ENCODE assay signal across 18 cellular contexts in genomic region chr5:90549729-90550275, GRCh38. TPM values are rescaled to one million over a fixed set of nuclear protein-coding genes. Genes with fewer than 3 reads are reported as not detected.
"Had no signal": no experiment of that assay in that cellular context is flagged by ENCODE, and none has a peak within 500 bp of the region (broad histone marks: within the 10 kb centered on the region; RNA-seq: fewer than 3 reads in every experiment).

No MANE protein-coding gene starts in this region.

- H3K4me1 Mint-ChIP-seq: activated CD4-positive, alpha-beta memory T cell treated with anti-CD3 and anti-CD28 coated beads, Interleukin-2, amount 10 ng/mL, durations not matched to agents 7 days and 5 days; activated CD4-positive, alpha-beta T cell treated with anti-CD3 and anti-CD28 coated beads, Interleukin-2, amount 10 ng/mL, durations not matched to agents 24 days and 14 days; activated CD8-positive, alpha-beta memory T cell treated with anti-CD3 and anti-CD28 coated beads, Interleukin-2, amount 10 ng/mL, durations not matched to agents 7 days and 5 days; activated naive CD4-positive, alpha-beta T cell treated with anti-CD3 and anti-CD28 coated beads, Interleukin-2, amount 50 U/mL, for 24 hours had no signal

- H3K4me3 Mint-ChIP-seq: activated CD4-positive, alpha-beta memory T cell treated with anti-CD3 and anti-CD28 coated beads, Interleukin-2, amount 10 ng/mL, durations not matched to agents 7 days and 5 days; activated CD4-positive, alpha-beta T cell treated with anti-CD3 and anti-CD28 coated beads, Interleukin-2, amount 10 ng/mL, durations not matched to agents 24 days and 14 days; activated CD8-positive, alpha-beta memory T cell treated with anti-CD3 and anti-CD28 coated beads, Interleukin-2, amount 10 ng/mL, durations not matched to agents 7 days and 5 days; activated naive CD4-positive, alpha-beta T cell treated with anti-CD3 and anti-CD28 coated beads, Interleukin-2, amount 50 U/mL, for 24 hours; nephron progenitor cell had no signal

- H3K9me3 Mint-ChIP-seq: activated CD4-positive, alpha-beta memory T cell treated with anti-CD3 and anti-CD28 coated beads, Interleukin-2, amount 10 ng/mL, durations not matched to agents 7 days and 5 days; activated CD4-positive, alpha-beta T cell treated with anti-CD3 and anti-CD28 coated beads, Interleukin-2, amount 10 ng/mL, durations not matched to agents 24 days and 14 days; activated naive CD4-positive, alpha-beta T cell treated with anti-CD3 and anti-CD28 coated beads, Interleukin-2, amount 50 U/mL, for 24 hours; nephron progenitor cell had no signal

- H3K27ac Mint-ChIP-seq: activated CD4-positive, alpha-beta memory T cell treated with anti-CD3 and anti-CD28 coated beads, Interleukin-2, amount 10 ng/mL, durations not matched to agents 7 days and 5 days; activated CD4-positive, alpha-beta T cell treated with anti-CD3 and anti-CD28 coated beads, Interleukin-2, amount 10 ng/mL, durations not matched to agents 24 days and 14 days; activated CD8-positive, alpha-beta memory T cell treated with anti-CD3 and anti-CD28 coated beads, Interleukin-2, amount 10 ng/mL, durations not matched to agents 7 days and 5 days; activated naive CD4-positive, alpha-beta T cell treated with anti-CD3 and anti-CD28 coated beads, Interleukin-2, amount 50 U/mL, for 24 hours; nephron progenitor cell had no signal

- H3K36me3 Mint-ChIP-seq: activated CD8-positive, alpha-beta memory T cell treated with anti-CD3 and anti-CD28 coated beads, Interleukin-2, amount 10 ng/mL, durations not matched to agents 7 days and 5 days; activated naive CD4-positive, alpha-beta T cell treated with anti-CD3 and anti-CD28 coated beads, Interleukin-2, amount 50 U/mL, for 24 hours had no signal

- DNase-seq: activated CD4-positive, alpha-beta memory T cell treated with anti-CD3 and anti-CD28 coated beads, Interleukin-2, amount 10 ng/mL, durations not matched to agents 7 days and 5 days; activated CD4-positive, alpha-beta T cell treated with anti-CD3 and anti-CD28 coated beads, Interleukin-2, amount 10 ng/mL, durations not matched to agents 24 days and 14 days; activated CD8-positive, alpha-beta memory T cell treated with anti-CD3 and anti-CD28 coated beads, Interleukin-2, amount 10 ng/mL, durations not matched to agents 7 days and 5 days; activated gamma-delta T cell treated with Interleukin-2 at 50 U/mL for 16 hours; activated T-cell treated with anti-CD3 and anti-CD28 coated beads for 4 hours; anterior cingulate cortex; body of pancreas; heart left ventricle; left ventricle myocardium superior; mammary epithelial cell; nephron progenitor cell; pancreas; psoas muscle; spleen; stimulated activated CD4-positive, alpha-beta T cell treated with anti-CD3 and anti-CD28 coated beads, Interleukin-4, amount 100 ng/mL, for 24 hours; stimulated activated naive CD4-positive, alpha-beta T cell treated with Interleukin-2 at 50 U/mL for 16 hours; T1000 had no signal

RNA-seq across cellular contexts. Expression of gene ADGRV1, which starts 8.8 kb away (rescaled TPM):
- total RNA-seq: activated CD4-positive, alpha-beta memory T cell treated with anti-CD3 and anti-CD28 coated beads, Interleukin-2, amount 10 ng/mL, durations not matched to agents 7 days and 5 days; left ventricle myocardium superior had no signal
